Comparison of ENCODE assay signal across 17 cellular contexts in the genomic region with DNA sequence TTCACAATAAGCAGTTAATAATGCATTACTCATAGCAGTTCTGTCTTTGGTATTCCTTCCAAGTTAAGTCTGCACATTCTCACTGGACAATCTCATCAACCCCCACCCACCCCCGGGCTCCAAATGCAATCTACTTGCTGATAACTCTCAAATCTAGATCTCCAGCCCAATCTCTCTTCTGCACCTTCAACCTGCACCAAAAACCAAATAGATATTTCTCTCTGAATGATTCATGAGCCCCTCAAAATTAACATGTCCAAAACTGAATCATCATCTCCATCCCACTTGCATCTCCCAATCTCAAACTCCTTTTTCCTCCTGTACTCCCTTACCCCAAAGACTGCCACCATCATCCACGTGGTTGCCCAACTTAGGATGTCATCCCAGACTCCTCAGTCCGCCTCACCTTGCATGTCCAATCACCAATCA. TPM values are rescaled to one million over a fixed set of nuclear protein-coding genes. Genes with fewer than 3 reads are reported as not detected.
A peak's percentile ranks its signal among the peaks of the same experiment; 100 is the strongest.
DNase-seq lines count a peak whose midpoint lies in the region; ATAC-seq and TF ChIP-seq lines count a peak whose summit lies in the region.
"Had no signal": no experiment of that assay in that cellular context is flagged by ENCODE, and none has a peak within 500 bp of the region (broad histone marks: within the 10 kb centered on the region; RNA-seq: fewer than 3 reads in every experiment).

No MANE protein-coding gene starts in this region.

- H3K36me3 ChIP-seq in BJ (ENCODE audit: control insufficient read depth, insufficient read depth, low read length) (no peaks in the 10 kb centered on the region), HEK293 (ENCODE audit: control insufficient read depth in 2 of 2, insufficient read depth in 1 of 2, low read length in 2 of 2) (no peaks in the 10 kb centered on the region; a peak in 1 of 3 replicates), brain microvascular endothelial cell (replicated peaks) (no peaks in the 10 kb centered on the region)
- H3K36me3 ChIP-seq: vagina had no signal

- H3K4me1 Mint-ChIP-seq in mesothelial cell of epicardium, result peaks cover 36% of the 10 kb centered on the region
- peaks cover 16% of the 10 kb centered on the region for H3K4me1 Mint-ChIP-seq in activated T-helper 1 cell treated with anti-CD3 and anti-CD28 coated beads, Interleukin-12 subunit alpha, Interleukin-12 subunit beta, Interleukin-2, Interleukin-4 antibody, amounts not matched to agents 30 ng/mL and 10 ng/mL and 1 ng/mL, durations not matched to agents 14 hours and 24 hours and 36 hours (ENCODE audit: low read depth)

- in situ Hi-C loops in brain microvascular endothelial cell (cut with HindIII; ENCODE audit: low pct_ligation_motif_present, low sequenced_read_pairs), result no loop called here

- intact Hi-C loops in activated T-helper 1 cell treated with anti-CD3 and anti-CD28 coated beads, Interleukin-12 subunit alpha, Interleukin-12 subunit beta, Interleukin-2, Interleukin-4 antibody, amounts not matched to agents 30 ng/mL and 10 ng/mL and 1 ng/mL, durations not matched to agents 14 hours and 24 hours and 36 hours (cut with micrococcal nuclease), result no loop called here

- H3K9me3 Mint-ChIP-seq in mesothelial cell of epicardium, result no peaks in the 10 kb centered on the region
- H3K9me3 Mint-ChIP-seq in activated T-helper 1 cell treated with anti-CD3 and anti-CD28 coated beads, Interleukin-12 subunit alpha, Interleukin-12 subunit beta, Interleukin-2, Interleukin-4 antibody, amounts not matched to agents 30 ng/mL and 10 ng/mL and 1 ng/mL, durations not matched to agents 14 hours and 24 hours and 36 hours, result no peaks in the 10 kb centered on the region
- H3K9me3 Mint-ChIP-seq: stimulated activated memory B cell treated with anti-CD40 and anti-IgM and Interleukin-4, amounts not matched to agents 10 μg/mL and 1 μg/mL and 100 μg/mL, for 72 hours had no signal

- H3K27me3 Mint-ChIP-seq in mesothelial cell of epicardium (ENCODE audit: low read depth), result no peaks in the 10 kb centered on the region
- peaks cover 4% of the 10 kb centered on the region for H3K27me3 Mint-ChIP-seq in activated T-helper 1 cell treated with anti-CD3 and anti-CD28 coated beads, Interleukin-12 subunit alpha, Interleukin-12 subunit beta, Interleukin-2, Interleukin-4 antibody, amounts not matched to agents 30 ng/mL and 10 ng/mL and 1 ng/mL, durations not matched to agents 14 hours and 24 hours and 36 hours (ENCODE audit: insufficient read depth)
- H3K27me3 Mint-ChIP-seq: stimulated activated memory B cell treated with anti-CD40 and anti-IgM and Interleukin-4, amounts not matched to agents 10 μg/mL and 1 μg/mL and 100 μg/mL, for 72 hours had no signal

- no peaks in the 10 kb centered on the region for H3K9me3 ChIP-seq in HEK293 (ENCODE audit: control insufficient read depth, insufficient read depth, low read depth, low read length)
- H3K9me3 ChIP-seq: mucosa of descending colon, vagina had no signal

- peak overlapping the region; percentile 10 for H3K4me3 Mint-ChIP-seq in mesothelial cell of epicardium
- no peak overlapping the region for H3K4me3 Mint-ChIP-seq in activated T-helper 1 cell treated with anti-CD3 and anti-CD28 coated beads, Interleukin-12 subunit alpha, Interleukin-12 subunit beta, Interleukin-2, Interleukin-4 antibody, amounts not matched to agents 30 ng/mL and 10 ng/mL and 1 ng/mL, durations not matched to agents 14 hours and 24 hours and 36 hours
- H3K4me3 Mint-ChIP-seq: stimulated activated memory B cell treated with anti-CD40 and anti-IgM and Interleukin-4, amounts not matched to agents 10 μg/mL and 1 μg/mL and 100 μg/mL, for 72 hours had no signal

- no peak overlapping the region for H3K27ac Mint-ChIP-seq in mesothelial cell of epicardium
- H3K27ac Mint-ChIP-seq in activated T-helper 1 cell treated with anti-CD3 and anti-CD28 coated beads, Interleukin-12 subunit alpha, Interleukin-12 subunit beta, Interleukin-2, Interleukin-4 antibody, amounts not matched to agents 30 ng/mL and 10 ng/mL and 1 ng/mL, durations not matched to agents 14 hours and 24 hours and 36 hours, result no peak overlapping the region
- H3K27ac Mint-ChIP-seq: stimulated activated memory B cell treated with anti-CD40 and anti-IgM and Interleukin-4, amounts not matched to agents 10 μg/mL and 1 μg/mL and 100 μg/mL, for 72 hours had no signal

- no peak for TF ChIP-seq CTCF in BJ (IDR thresholded peaks at IDR 0.05; ENCODE audit: insufficient read depth, low read depth, low read length)
- TF ChIP-seq CTCF in HEK293 (tag by site-specific recombination; IDR thresholded peaks at IDR 0.05), result no peak
- TF ChIP-seq CTCF in brain microvascular endothelial cell (IDR thresholded peaks at IDR 0.05; ENCODE audit: low read depth, low read length, missing control alignments), result no peak
- TF ChIP-seq CTCF in mesothelial cell of epicardium (IDR thresholded peaks at IDR 0.05; ENCODE audit: unreplicated experiment), result no peak

- DNase-seq in BJ (ENCODE audit: low read depth) (no peak), brain microvascular endothelial cell (peak; percentile 47), mesothelial cell of epicardium (ENCODE audit: low spot score in 2 of 2, unreplicated experiment in 2 of 2) (no peak), NCI-H82 treated with DMSO at 0.1 percent for 48 hours (lab: John Stamatoyannopoulos, UW; ENCODE audit: unreplicated experiment) (no peak)
- no peak for DNase-seq in activated T-helper 1 cell treated with anti-CD3 and anti-CD28 coated beads, Interleukin-12 subunit alpha, Interleukin-12 subunit beta, Interleukin-2, Interleukin-4 antibody, amounts not matched to agents 30 ng/mL and 10 ng/mL and 1 ng/mL, durations not matched to agents 14 hours and 24 hours and 36 hours (ENCODE audit: low spot score)
- DNase-seq: mucosa of descending colon; NCI-H1048; NCI-H446; stimulated activated CD4-positive, alpha-beta T cell treated with anti-CD3 and anti-CD28 coated beads, Interleukin-4, amount 100 ng/mL, for 24 hours had no signal

- no peaks in the 10 kb centered on the region for H3K36me3 Mint-ChIP-seq in mesothelial cell of epicardium
- H3K36me3 Mint-ChIP-seq in activated T-helper 1 cell treated with anti-CD3 and anti-CD28 coated beads, Interleukin-12 subunit alpha, Interleukin-12 subunit beta, Interleukin-2, Interleukin-4 antibody, amounts not matched to agents 30 ng/mL and 10 ng/mL and 1 ng/mL, durations not matched to agents 14 hours and 24 hours and 36 hours (ENCODE audit: low read depth), result no peaks in the 10 kb centered on the region
- H3K36me3 Mint-ChIP-seq: stimulated activated memory B cell treated with anti-CD40 and anti-IgM and Interleukin-4, amounts not matched to agents 10 μg/mL and 1 μg/mL and 100 μg/mL, for 72 hours had no signal

- peak overlapping the region; percentile 5; the same call in 1 of the 2 replicates for H3K4me3 ChIP-seq in BJ (ENCODE audit: low read depth, low read length)
- H3K4me3 ChIP-seq in HEK293 (ENCODE audit: low read depth, low read length), result no peak overlapping the region
- no peak overlapping the region for H3K4me3 ChIP-seq in brain microvascular endothelial cell (ENCODE audit: low read depth, low read length)
- H3K4me3 ChIP-seq: coronary artery, mucosa of descending colon, vagina had no signal

- H3K4me1 ChIP-seq in HEK293 (ENCODE audit: control insufficient read depth, insufficient read depth, low read length), result peaks cover 10% of the 10 kb centered on the region; the same call in 1 of the 2 replicates

- H3K27ac ChIP-seq in HEK293 (ENCODE audit: extremely low read depth, low read depth, low read length) (no peak overlapping the region), brain microvascular endothelial cell (no peak overlapping the region)
- H3K27ac ChIP-seq: C4-2B, coronary artery, vagina had no signal

- POLR2A ChIA-PET in BJ (lab: Charles Lee), result no interaction called here
- POLR2A ChIA-PET in HEK293 (lab: Yijun Ruan, JAX), result no interaction called here

- H3K27me3 ChIP-seq in BJ (ENCODE audit: control insufficient read depth, insufficient read depth, low read length), result no peaks in the 10 kb centered on the region
- H3K27me3 ChIP-seq in brain microvascular endothelial cell (replicated peaks), result no peaks in the 10 kb centered on the region
- H3K27me3 ChIP-seq: vagina had no signal

- CTCF ChIA-PET in BJ (lab: Yijun Ruan, JAX) (no interaction called here), HEK293 (lab: Yijun Ruan, JAX) (no interaction called here)

- ATAC-seq in GM18861 (IDR thresholded peaks at IDR 0.05; ENCODE audit: unreplicated experiment), result no peak
- no peak for ATAC-seq in GM18907 (IDR thresholded peaks at IDR 0.05; ENCODE audit: unreplicated experiment)
- ATAC-seq: activated CD4-positive, CD25-positive, alpha-beta regulatory T cell treated with anti-CD3 and anti-CD28 coated beads, Interleukin-2, amount 50 U/mL, for 24 hours; mucosa of descending colon; stimulated activated memory B cell treated with anti-CD40 and anti-IgM and Interleukin-4, amounts not matched to agents 10 μg/mL and 1 μg/mL and 100 μg/mL, for 72 hours had no signal

TF ChIP-seq in HEK293, 187 proteins besides CTCF, POLR2A, EP300 and RAD21:
- TF ChIP-seq ZBTB17 (tag by site-specific recombination; IDR thresholded peaks at IDR 0.05), result peak; percentile 71
- no peak for TF ChIP-seq PRDM1 (tag by site-specific recombination; IDR thresholded peaks at IDR 0.05)
- no peak for TF ChIP-seq ZNF169 (tag by site-specific recombination; IDR thresholded peaks at IDR 0.05)
- peak; percentile 59; the same call in 1 of the 2 replicates for TF ChIP-seq ZNF600 (tag by site-specific recombination; IDR thresholded peaks at IDR 0.05)
- TF ChIP-seq, protein P1, sequence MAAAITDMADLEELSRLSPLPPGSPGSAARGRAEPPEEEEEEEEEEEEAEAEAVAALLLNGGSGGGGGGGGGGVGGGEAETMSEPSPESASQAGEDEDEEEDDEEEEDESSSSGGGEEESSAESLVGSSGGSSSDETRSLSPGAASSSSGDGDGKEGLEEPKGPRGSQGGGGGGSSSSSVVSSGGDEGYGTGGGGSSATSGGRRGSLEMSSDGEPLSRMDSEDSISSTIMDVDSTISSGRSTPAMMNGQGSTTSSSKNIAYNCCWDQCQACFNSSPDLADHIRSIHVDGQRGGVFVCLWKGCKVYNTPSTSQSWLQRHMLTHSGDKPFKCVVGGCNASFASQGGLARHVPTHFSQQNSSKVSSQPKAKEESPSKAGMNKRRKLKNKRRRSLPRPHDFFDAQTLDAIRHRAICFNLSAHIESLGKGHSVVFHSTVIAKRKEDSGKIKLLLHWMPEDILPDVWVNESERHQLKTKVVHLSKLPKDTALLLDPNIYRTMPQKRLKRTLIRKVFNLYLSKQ (tag by site-specific recombination; IDR thresholded peaks at IDR 0.05; ENCODE audit: borderline replicate concordance), result no peak

RNA-seq across cellular contexts. Expression of a gene that starts 2.7 kb away (rescaled TPM):
- polyA plus RNA-seq in BJ (2011; rRNA removed), result 56.5 and 118 TPM in 2 replicates
- polyA minus RNA-seq in BJ (2011; rRNA and poly(A)+ RNA removed), result 92.9 and 105 TPM in 2 replicates
- 59.5 to 63.7 TPM (median 63.6 TPM) in 3 replicates for total RNA-seq in mesothelial cell of epicardium
- total RNA-seq in activated T-helper 1 cell treated with anti-CD3 and anti-CD28 coated beads, Interleukin-12 subunit alpha, Interleukin-12 subunit beta, Interleukin-2, Interleukin-4 antibody, amounts not matched to agents 30 ng/mL and 10 ng/mL and 1 ng/mL, durations not matched to agents 14 hours and 24 hours and 36 hours, result 13.4 and 13.6 TPM in 2 replicates
